ENCODE assay signal across 27 cellular contexts in the genomic region with DNA sequence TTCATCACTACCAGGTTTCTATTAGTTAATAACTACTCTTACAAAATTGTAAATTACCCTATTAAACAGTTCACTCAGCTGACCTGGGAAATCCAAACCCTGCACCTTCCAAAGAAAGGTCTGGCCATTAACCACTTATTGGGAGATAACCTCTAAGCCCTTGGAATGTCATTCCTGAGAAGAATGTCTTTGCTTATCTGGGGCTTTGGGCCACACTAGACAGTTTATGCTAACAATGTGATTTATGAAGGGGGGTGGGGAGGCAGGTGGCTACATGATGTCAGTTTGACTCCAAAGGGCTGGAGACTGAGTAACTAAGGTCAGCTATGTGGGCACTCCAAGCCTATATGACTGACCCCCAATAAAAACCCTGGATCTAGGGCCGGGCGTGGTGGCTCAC. TPM values are rescaled to one million over a fixed set of nuclear protein-coding genes. Genes with fewer than 3 reads are reported as not detected.
"Had no signal": no experiment of that assay in that cellular context is flagged by ENCODE, and none has a peak within 500 bp of the region (broad histone marks: within the 10 kb centered on the region; RNA-seq: fewer than 3 reads in every experiment).

No MANE protein-coding gene starts in this region.

- H3K4me3 ChIP-seq: left ventricle myocardium inferior, pancreas, psoas muscle, right atrium auricular region, thyroid gland had no signal

- H3K36me3 ChIP-seq: left ventricle myocardium inferior, pancreas, right atrium auricular region, thyroid gland had no signal

- H3K27ac ChIP-seq: left ventricle myocardium inferior, pancreas, psoas muscle, right atrium auricular region, thyroid gland had no signal

- H3K9me3 ChIP-seq: pancreas, psoas muscle, right atrium auricular region, thyroid gland had no signal

- FAIRE-seq: endometrium, pancreas had no signal

- H3K4me1 ChIP-seq: left ventricle myocardium inferior, pancreas, psoas muscle, right atrium auricular region, thyroid gland had no signal

- H3K27me3 ChIP-seq: pancreas, right atrium auricular region, thyroid gland had no signal

- DNase-seq: activated B cell treated with CpG ODN at 0.5 μM for 24 hours; activated CD4-positive, alpha-beta T cell treated with anti-CD3 and anti-CD28 coated beads for 36 hours; activated CD4-positive, alpha-beta T cell treated with anti-CD3 and anti-CD28 coated beads, Interleukin-2, amount 50 U/mL, for 48 hours; activated CD8-positive, alpha-beta memory T cell treated with anti-CD3 and anti-CD28 coated beads, Interleukin-2, amount 50 U/mL, for 48 hours; activated naive CD4-positive, alpha-beta T cell treated with Interleukin-2 at 50 U/mL for 16 hours; activated naive CD8-positive, alpha-beta T cell treated with anti-CD3 and anti-CD28 coated beads for 36 hours; activated T-cell treated with anti-CD3 and anti-CD28 coated beads, Interleukin-2, amount 50 U/mL, for 4 hours; amniotic stem cell; foreskin fibroblast; kidney glomerular epithelial cell; left ventricle myocardium inferior; mammary epithelial cell; nephron progenitor cell; pancreas; psoas muscle; stimulated activated CD4-positive, alpha-beta T cell treated with anti-CD3 and anti-CD28 coated beads, Interleukin-4, amount 100 ng/mL, for 24 hours; stimulated activated naive CD8-positive, alpha-beta T cell treated with anti-CD3 and anti-CD28 coated beads, Interleukin-15, Interleukin-2, amounts not matched to agents 100 U/mL and 50 U/mL, for 24 hours; T1000; thyroid gland had no signal

RNA-seq across cellular contexts. Expression of gene AKR1D1, which starts 50.7 kb away (rescaled TPM):
- total RNA-seq: activated B cell treated with CpG ODN at 0.5 μM for 24 hours; activated CD4-positive, alpha-beta T cell treated with anti-CD3 and anti-CD28 coated beads for 36 hours; activated CD8-positive, alpha-beta memory T cell treated with anti-CD3 and anti-CD28 coated beads for 36 hours; activated naive CD8-positive, alpha-beta T cell treated with anti-CD3 and anti-CD28 coated beads for 36 hours; activated T-helper 2 cell treated with anti-CD3 and anti-CD28 coated beads, Interferon-gamma antibody, Interleukin-2, Interleukin-4, amounts not matched to agents 10 μg/mL and 5 μg/mL and 100 μg/mL, durations not matched to agents 14 hours and 24 hours and 36 hours; cerebellum; epithelial cell of proximal tubule; glomerular endothelial cell; left ventricle myocardium inferior; mammary epithelial cell; psoas muscle; right atrium auricular region; thyroid gland; urinary bladder had no signal
- polyA plus RNA-seq: mammary epithelial cell, psoas muscle, urinary bladder had no signal
